Comparison of ENCODE assay signal across 8 cellular contexts in genomic region chr11:72041364-72042058, GRCh38. TPM values are rescaled to one million over a fixed set of nuclear protein-coding genes. Genes with fewer than 3 reads are reported as not detected.
DNase-seq lines count a peak whose midpoint lies in the region; ATAC-seq and TF ChIP-seq lines count a peak whose summit lies in the region.

No MANE protein-coding gene starts in this region.

- intact Hi-C loops in activated CD8-positive, alpha-beta T cell treated with anti-CD3 and anti-CD28 coated beads for 36 hours (cut with micrococcal nuclease), result loop anchor here (5.0 kb wide), 1 partner anchor 41 kb away; the partner anchor contains the start of genes LRRC51 and NUMA1

- in situ Hi-C loops in ACHN (cut with HindIII; ENCODE audit: low pct_ligation_motif_present, low pct_unique_long_range_greater_than_20kb, low sequenced_read_pairs), result no loop called here

- CTCF ChIA-PET in activated CD8-positive, alpha-beta T cell treated with anti-CD3 and anti-CD28 coated beads for 36 hours (lab: Charles Lee), result interaction anchor here (1.2 to 4.4 kb wide), 5 partner anchors 9 to 102 kb away, joined by 3 to 54 read pairs (median 5); no protein-coding TSS in a partner anchor

- peaks cover 27% of the 10 kb centered on the region for H3K4me1 Mint-ChIP-seq in activated CD8-positive, alpha-beta T cell treated with anti-CD3 and anti-CD28 coated beads for 36 hours (ENCODE audit: low read depth)
- H3K4me1 Mint-ChIP-seq in endothelial cell (ENCODE audit: unreplicated experiment), result no peaks in the 10 kb centered on the region

- ATAC-seq in GM21423 (IDR thresholded peaks at IDR 0.05; ENCODE audit: unreplicated experiment), result peak; percentile 35
- ATAC-seq in activated CD8-positive, alpha-beta T cell treated with anti-CD3 and anti-CD28 coated beads for 36 hours, result peak; percentile 38
- ATAC-seq in HG02588 (IDR thresholded peaks at IDR 0.05; ENCODE audit: unreplicated experiment), result no peak

- H3K27ac Mint-ChIP-seq in activated CD8-positive, alpha-beta T cell treated with anti-CD3 and anti-CD28 coated beads for 36 hours, result no peak overlapping the region
- no peak overlapping the region for H3K27ac Mint-ChIP-seq in endothelial cell (ENCODE audit: unreplicated experiment)

- TF ChIP-seq CTCF in activated CD8-positive, alpha-beta T cell treated with anti-CD3 and anti-CD28 coated beads for 36 hours (IDR thresholded peaks at IDR 0.05), result no peak
- TF ChIP-seq CTCF in endothelial cell (IDR thresholded peaks at IDR 0.05; ENCODE audit: unreplicated experiment), result no peak

- H3K36me3 Mint-ChIP-seq in activated CD8-positive, alpha-beta T cell treated with anti-CD3 and anti-CD28 coated beads for 36 hours (ENCODE audit: low read depth), result peaks cover 9% of the 10 kb centered on the region
- H3K36me3 Mint-ChIP-seq in endothelial cell (ENCODE audit: low read depth, unreplicated experiment), result peaks cover 8% of the 10 kb centered on the region

- H3K4me3 Mint-ChIP-seq in activated CD8-positive, alpha-beta T cell treated with anti-CD3 and anti-CD28 coated beads for 36 hours, result no peak overlapping the region
- no peak overlapping the region for H3K4me3 Mint-ChIP-seq in endothelial cell (ENCODE audit: unreplicated experiment)

- no peaks in the 10 kb centered on the region for H3K27me3 Mint-ChIP-seq in activated CD8-positive, alpha-beta T cell treated with anti-CD3 and anti-CD28 coated beads for 36 hours
- no peaks in the 10 kb centered on the region for H3K27me3 Mint-ChIP-seq in endothelial cell (ENCODE audit: unreplicated experiment)

- POLR2A ChIA-PET in activated CD8-positive, alpha-beta T cell treated with anti-CD3 and anti-CD28 coated beads for 36 hours (lab: Charles Lee), result interaction anchor here (0.8 to 4.0 kb wide), 4 partner anchors 12 to 71 kb away, joined by 3 to 33 read pairs (median 4); partner anchors contain the start of gene ANAPC15

- DNase-seq in ACHN, result peak; percentile 67
- peak; percentile 33 for DNase-seq in NCI-H460 (ENCODE audit: extremely low read depth, low read depth)
- DNase-seq in activated CD8-positive, alpha-beta T cell treated with anti-CD3 and anti-CD28 coated beads for 36 hours, result peak; percentile 55
- peak; percentile 46 for DNase-seq in endothelial cell (ENCODE audit: low spot score)
- DNase-seq in medulla oblongata (ENCODE audit: extremely low spot score), result peak; percentile 87
- peak; percentile 10 for DNase-seq in stimulated activated CD8-positive, alpha-beta memory T cell treated with anti-CD3 and anti-CD28 coated beads, Interleukin-15, amount 100 ng/mL, for 1 hour (ENCODE audit: low read depth)

- no peaks in the 10 kb centered on the region for H3K9me3 Mint-ChIP-seq in activated CD8-positive, alpha-beta T cell treated with anti-CD3 and anti-CD28 coated beads for 36 hours
- no peaks in the 10 kb centered on the region for H3K9me3 Mint-ChIP-seq in endothelial cell (ENCODE audit: unreplicated experiment)

RNA-seq across cellular contexts. Expression of gene NUMA1, which starts 38.8 kb away (rescaled TPM):
- 48.8 and 57.0 TPM in 2 replicates for total RNA-seq in NCI-H460 (2014; rRNA removed; shearing (Covaris generic))
- 107 and 130 TPM in 2 replicates for polyA plus RNA-seq in NCI-H460 (2014; cell fraction: nucleus; rRNA removed)
- total RNA-seq in activated CD8-positive, alpha-beta T cell treated with anti-CD3 and anti-CD28 coated beads for 36 hours, result 100 to 1,000 TPM; 165 to 169 TPM
- total RNA-seq in endothelial cell (ENCODE audit: unreplicated experiment), result 173 TPM

RNA-seq across cellular contexts. Expression of gene LRRC51, which starts 39.1 kb away (rescaled TPM):
- 6.7 and 7.5 TPM in 2 replicates for total RNA-seq in NCI-H460 (2014; rRNA removed; shearing (Covaris generic))
- polyA plus RNA-seq in NCI-H460 (2014; cell fraction: nucleus; rRNA removed), result 3.7 and 4.9 TPM in 2 replicates
- total RNA-seq in activated CD8-positive, alpha-beta T cell treated with anti-CD3 and anti-CD28 coated beads for 36 hours, result 1 to 10 TPM; 7.0 to 7.7 TPM
- 5.8 TPM for total RNA-seq in endothelial cell (ENCODE audit: unreplicated experiment)

RNA-seq across cellular contexts. Expression of gene IL18BP, which starts 42.8 kb away (rescaled TPM):
- 2.3 and 2.4 TPM in 2 replicates for total RNA-seq in NCI-H460 (2014; rRNA removed; shearing (Covaris generic))
- 4.2 and 9.1 TPM in 2 replicates for polyA plus RNA-seq in NCI-H460 (2014; cell fraction: nucleus; rRNA removed)
- 1 to 10 TPM; 7.8 to 8.2 TPM for total RNA-seq in activated CD8-positive, alpha-beta T cell treated with anti-CD3 and anti-CD28 coated beads for 36 hours
- total RNA-seq in endothelial cell (ENCODE audit: unreplicated experiment), result 17.7 TPM

Comparison
In these comparisons a context has a peak if more than half of its experiments do, and no peak if none do; other contexts are left out.
1. DNase-seq: peak in every context shown above with its lines; median percentile 87 in medulla oblongata; 67 in ACHN; 55 in activated CD8-positive, alpha-beta T cell treated with anti-CD3 and anti-CD28 coated beads for 36 hours; 46 in endothelial cell; 33 in NCI-H460; 10 in stimulated activated CD8-positive, alpha-beta memory T cell treated with anti-CD3 and anti-CD28 coated beads, Interleukin-15, amount 100 ng/mL, for 1 hour.